29 cellular contexts compared by ENCODE assay signal in genomic region chr20:52585333-52585732, GRCh38.
"Had no signal": no experiment of that assay in that cellular context is flagged by ENCODE, and none has a peak within 500 bp of the region (broad histone marks: within the 10 kb centered on the region; RNA-seq: fewer than 3 reads in every experiment).

No MANE protein-coding gene starts in this region.

- H3K27me3 Mint-ChIP-seq: stimulated activated naive B cell treated with anti-CD40 and anti-IgM and Interleukin-4, amounts not matched to agents 10 μg/mL and 1 μg/mL and 100 μg/mL, for 72 hours; stimulated activated naive CD8-positive, alpha-beta T cell treated with anti-CD3 and anti-CD28 coated beads, Interleukin-15, amount 100 ng/mL, for 72 hours; stimulated activated naive CD8-positive, alpha-beta T cell treated with anti-CD3 and anti-CD28 coated beads, Interleukin-15, Interleukin-2, amounts not matched to agents 100 ng/mL and 50 ng/mL, for 24 hours; type B pancreatic cell had no signal

- H3K27ac ChIP-seq: stomach, suprapubic skin, testis, thoracic aorta, thyroid gland, tibial artery, tibial nerve, transverse colon, upper lobe of left lung, upper lobe of right lung, uterus, vagina had no signal

- H3K27ac Mint-ChIP-seq: stimulated activated effector memory CD8-positive, alpha-beta T cell treated with anti-CD3 and anti-CD28 coated beads, Interleukin-12 subunit alpha, Interleukin-12 subunit beta, amount 100 ng/mL, for 72 hours; stimulated activated memory B cell treated with anti-CD40 and anti-IgM and Interleukin-4, amounts not matched to agents 10 μg/mL and 1 μg/mL and 100 μg/mL, for 72 hours; stimulated activated naive B cell treated with anti-CD40 and anti-IgM and Interleukin-4, amounts not matched to agents 10 μg/mL and 1 μg/mL and 100 μg/mL, for 72 hours; stimulated activated naive CD8-positive, alpha-beta T cell treated with anti-CD3 and anti-CD28 coated beads, Interleukin-15, amount 100 ng/mL, for 72 hours; stimulated activated naive CD8-positive, alpha-beta T cell treated with anti-CD3 and anti-CD28 coated beads, Interleukin-15, Interleukin-2, amounts not matched to agents 100 ng/mL and 50 ng/mL, for 24 hours; type B pancreatic cell had no signal

- H3K36me3 ChIP-seq: stomach, suprapubic skin, thoracic aorta, thyroid gland, tibial artery, tibial nerve, transverse colon, upper lobe of left lung, upper lobe of right lung, uterus, vagina had no signal

- H3K36me3 Mint-ChIP-seq: stimulated activated effector memory CD8-positive, alpha-beta T cell treated with anti-CD3 and anti-CD28 coated beads, Interleukin-12 subunit alpha, Interleukin-12 subunit beta, amount 100 ng/mL, for 72 hours; stimulated activated memory B cell treated with anti-CD40 and anti-IgM and Interleukin-4, amounts not matched to agents 10 μg/mL and 1 μg/mL and 100 μg/mL, for 72 hours; stimulated activated naive B cell treated with anti-CD40 and anti-IgM and Interleukin-4, amounts not matched to agents 10 μg/mL and 1 μg/mL and 100 μg/mL, for 72 hours; type B pancreatic cell had no signal

- H3K4me3 ChIP-seq: stomach, suprapubic skin, testis, thoracic aorta, thyroid gland, tibial artery, tibial nerve, transverse colon, upper lobe of left lung, upper lobe of right lung, uterus, vagina had no signal

- FAIRE-seq: urothelium cell line had no signal

- H3K9me3 ChIP-seq: stomach, suprapubic skin, testis, thoracic aorta, thyroid gland, tibial artery, tibial nerve, transverse colon, upper lobe of left lung, upper lobe of right lung, uterus, vagina had no signal

- H3K9me3 Mint-ChIP-seq: stimulated activated effector memory CD8-positive, alpha-beta T cell treated with anti-CD3 and anti-CD28 coated beads, Interleukin-12 subunit alpha, Interleukin-12 subunit beta, amount 100 ng/mL, for 72 hours; stimulated activated memory B cell treated with anti-CD40 and anti-IgM and Interleukin-4, amounts not matched to agents 10 μg/mL and 1 μg/mL and 100 μg/mL, for 72 hours; stimulated activated naive CD8-positive, alpha-beta T cell treated with anti-CD3 and anti-CD28 coated beads, Interleukin-15, amount 100 ng/mL, for 72 hours; type B pancreatic cell had no signal

- H3K4me3 Mint-ChIP-seq: stimulated activated effector memory CD8-positive, alpha-beta T cell treated with anti-CD3 and anti-CD28 coated beads, Interleukin-12 subunit alpha, Interleukin-12 subunit beta, amount 100 ng/mL, for 72 hours; stimulated activated memory B cell treated with anti-CD40 and anti-IgM and Interleukin-4, amounts not matched to agents 10 μg/mL and 1 μg/mL and 100 μg/mL, for 72 hours; stimulated activated naive B cell treated with anti-CD40 and anti-IgM and Interleukin-4, amounts not matched to agents 10 μg/mL and 1 μg/mL and 100 μg/mL, for 72 hours; stimulated activated naive CD8-positive, alpha-beta T cell treated with anti-CD3 and anti-CD28 coated beads, Interleukin-15, amount 100 ng/mL, for 72 hours; stimulated activated naive CD8-positive, alpha-beta T cell treated with anti-CD3 and anti-CD28 coated beads, Interleukin-15, Interleukin-2, amounts not matched to agents 100 ng/mL and 50 ng/mL, for 24 hours; type B pancreatic cell had no signal

- H3K27me3 ChIP-seq: stomach, suprapubic skin, testis, thyroid gland, tibial artery, tibial nerve, transverse colon, upper lobe of left lung, upper lobe of right lung, uterus, vagina had no signal

- ATAC-seq: stimulated activated effector memory CD8-positive, alpha-beta T cell treated with anti-CD3 and anti-CD28 coated beads, Interleukin-12 subunit alpha, Interleukin-12 subunit beta, amount 100 ng/mL, for 72 hours; stimulated activated memory B cell treated with anti-CD40 and anti-IgM and Interleukin-4, amounts not matched to agents 10 μg/mL and 1 μg/mL and 100 μg/mL, for 72 hours; stimulated activated naive B cell treated with anti-CD40 and anti-IgM and Interleukin-4, amounts not matched to agents 10 μg/mL and 1 μg/mL and 100 μg/mL, for 72 hours; stimulated activated naive CD8-positive, alpha-beta T cell treated with anti-CD3 and anti-CD28 coated beads, Interleukin-15, amount 100 ng/mL, for 72 hours; stimulated activated naive CD8-positive, alpha-beta T cell treated with anti-CD3 and anti-CD28 coated beads, Interleukin-15, Interleukin-2, amounts not matched to agents 100 U/mL and 50 U/mL, for 24 hours; upper lobe of right lung had no signal

- H3K4me1 ChIP-seq: stomach, suprapubic skin, testis, thyroid gland, tibial artery, tibial nerve, transverse colon, upper lobe of left lung, upper lobe of right lung, uterus, vagina had no signal

- DNase-seq: stimulated activated CD4-positive, alpha-beta T cell treated with anti-CD3 and anti-CD28 coated beads, Interleukin-2, amount 100 ng/mL, for 48 hours; stimulated activated CD4-positive, alpha-beta T cell treated with anti-CD3 and anti-CD28 coated beads, Interleukin-4, amount 100 ng/mL, for 1 hour; stimulated activated CD4-positive, alpha-beta T cell treated with anti-CD3 and anti-CD28 coated beads, Interleukin-4, amount 100 ng/mL, for 24 hours; stimulated activated CD4-positive, alpha-beta T cell treated with anti-CD3 and anti-CD28 coated beads, Interleukin-4, amount 100 ng/mL, for 4 hours; stimulated activated CD8-positive, alpha-beta memory T cell treated with anti-CD3 and anti-CD28 coated beads, Interleukin-4, amount 100 ng/mL, for 48 hours; stimulated activated naive B cell treated with anti-CD40 and anti-IgM and Interleukin-4, amounts not matched to agents 10 μg/mL and 1 μg/mL and 100 μg/mL, for 72 hours; stimulated activated naive CD4-positive, alpha-beta T cell; stimulated activated naive CD4-positive, alpha-beta T cell treated with Interleukin-2 at 50 U/mL for 16 hours; stimulated activated naive CD8-positive, alpha-beta T cell treated with anti-CD3 and anti-CD28 coated beads, Interleukin-15, amount 100 ng/mL, for 72 hours; stimulated activated naive CD8-positive, alpha-beta T cell treated with anti-CD3 and anti-CD28 coated beads, Interleukin-15, Interleukin-2, amounts not matched to agents 100 U/mL and 50 U/mL, for 24 hours; stomach; substantia nigra; testis; thyroid gland; tibial artery; transverse colon; trophoblast cell; upper lobe of left lung; upper lobe of right lung; uterus had no signal

- H3K4me1 Mint-ChIP-seq: stimulated activated effector memory CD8-positive, alpha-beta T cell treated with anti-CD3 and anti-CD28 coated beads, Interleukin-12 subunit alpha, Interleukin-12 subunit beta, amount 100 ng/mL, for 72 hours; stimulated activated memory B cell treated with anti-CD40 and anti-IgM and Interleukin-4, amounts not matched to agents 10 μg/mL and 1 μg/mL and 100 μg/mL, for 72 hours; stimulated activated naive B cell treated with anti-CD40 and anti-IgM and Interleukin-4, amounts not matched to agents 10 μg/mL and 1 μg/mL and 100 μg/mL, for 72 hours; stimulated activated naive CD8-positive, alpha-beta T cell treated with anti-CD3 and anti-CD28 coated beads, Interleukin-15, amount 100 ng/mL, for 72 hours had no signal
